12 cellular contexts compared by ENCODE assay signal in the genomic region with DNA sequence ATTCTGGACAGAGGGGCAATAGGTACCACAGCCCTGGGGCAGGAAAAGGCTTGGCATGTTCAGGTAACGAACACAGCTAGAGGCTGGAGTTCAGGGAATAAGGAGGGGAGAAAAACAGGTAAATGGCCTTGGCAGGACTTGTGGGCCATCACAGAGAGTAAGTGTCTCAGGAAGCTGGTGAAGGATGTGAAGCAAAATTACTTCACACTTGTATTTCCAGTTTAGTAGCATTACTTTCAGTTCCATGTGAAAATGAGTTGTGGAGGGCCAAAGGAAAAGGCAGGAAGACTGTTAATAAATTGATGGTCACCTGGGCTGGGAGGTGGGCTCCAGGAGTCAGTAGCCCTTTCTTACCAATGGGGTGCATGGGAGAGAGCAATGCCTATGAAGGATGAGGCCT. TPM values are rescaled to one million over a fixed set of nuclear protein-coding genes. Genes with fewer than 3 reads are reported as not detected.
"Had no signal": no experiment of that assay in that cellular context is flagged by ENCODE, and none has a peak within 500 bp of the region (broad histone marks: within the 10 kb centered on the region; RNA-seq: fewer than 3 reads in every experiment).

No MANE protein-coding gene starts in this region.

- DNase-seq: GM23248, GOT3, H7, H9, HCEC 1CT, HFFc6 had no signal

- ATAC-seq: GM23338, HCT116 had no signal

- H3K4me1 Mint-ChIP-seq: GM23338, H9 had no signal

- H3K27ac Mint-ChIP-seq: GM23338, H9, HFFc6 had no signal

- H3K4me3 ChIP-seq: GM23248, GM23338, HAP-1 had no signal

- H3K4me3 Mint-ChIP-seq: GM23338, H9, HFFc6 had no signal

- FAIRE-seq: H1, H54 had no signal

RNA-seq across cellular contexts. Expression of gene TRIM42, which starts 25.6 kb away (rescaled TPM):
- total RNA-seq: GM23248, GM23338, H1, H4, H7, H9, HFFc6 had no signal
